9 cellular contexts compared by ENCODE assay signal in the genomic region with DNA sequence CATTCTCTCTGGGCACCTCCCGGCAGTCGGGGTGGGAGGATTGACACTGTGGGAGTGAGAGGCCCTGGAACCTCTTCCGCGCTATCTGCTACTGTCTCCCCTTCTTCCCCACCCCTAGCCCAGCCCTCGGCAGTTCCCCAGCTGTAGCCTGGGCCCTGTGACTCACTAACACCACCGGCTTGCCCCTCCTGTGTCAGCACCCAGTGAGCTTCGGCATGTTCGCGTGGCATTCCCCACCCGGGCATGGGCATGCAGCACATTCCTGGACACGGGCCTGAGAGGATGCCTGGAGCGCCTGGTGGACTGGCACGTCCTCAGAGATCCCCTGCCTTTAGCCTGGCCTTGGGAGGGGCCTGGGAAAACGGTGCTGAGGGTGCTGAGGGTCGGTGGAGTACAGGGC. TPM values are rescaled to one million over a fixed set of nuclear protein-coding genes. Genes with fewer than 3 reads are reported as not detected.
A peak's percentile ranks its signal among the peaks of the same experiment; 100 is the strongest.
DNase-seq lines count a peak whose midpoint lies in the region; ATAC-seq and TF ChIP-seq lines count a peak whose summit lies in the region.
"Had no signal": no experiment of that assay in that cellular context is flagged by ENCODE, and none has a peak within 500 bp of the region (broad histone marks: within the 10 kb centered on the region; RNA-seq: fewer than 3 reads in every experiment).

No MANE protein-coding gene starts in this region.

- H3K27ac ChIP-seq in coronary artery (peak overlapping the region; percentile 61 to 78), mesodermal cell (ENCODE audit: low read depth, low read length, severe bottlenecking) (peak overlapping the region; percentile 6), upper lobe of left lung (peak overlapping the region in 3 of 4 donors; percentile 55 to 82 (median 74))
- H3K27ac ChIP-seq: SJCRH30 had no signal

- peaks cover 32% of the 10 kb centered on the region for H3K27me3 Mint-ChIP-seq in T-helper 1 cell treated with Interleukin-12 subunit alpha and Interleukin-12 subunit beta and Interleukin-4 antibody, amounts not matched to agents 30 μg/mL and 1 μg/mL, for 36 hours (ENCODE audit: low read depth)

- no peaks in the 10 kb centered on the region for H3K36me3 Mint-ChIP-seq in T-helper 1 cell treated with Interleukin-12 subunit alpha and Interleukin-12 subunit beta and Interleukin-4 antibody, amounts not matched to agents 30 μg/mL and 1 μg/mL, for 36 hours (ENCODE audit: low read depth)

- H3K36me3 ChIP-seq in mesodermal cell (ENCODE audit: control insufficient read depth, insufficient read depth, low read length), result no peaks in the 10 kb centered on the region
- H3K36me3 ChIP-seq in upper lobe of left lung, result no peaks in the 10 kb centered on the region
- H3K36me3 ChIP-seq: SJCRH30 had no signal

- H3K27me3 ChIP-seq in upper lobe of left lung, result no peaks in the 10 kb centered on the region

- TF ChIP-seq CTCF in coronary artery (IDR thresholded peaks at IDR 0.05) (no peak), upper lobe of left lung (IDR thresholded peaks at IDR 0.05) (no peak)

- H3K9me3 Mint-ChIP-seq in T-helper 1 cell treated with Interleukin-12 subunit alpha and Interleukin-12 subunit beta and Interleukin-4 antibody, amounts not matched to agents 30 μg/mL and 1 μg/mL, for 36 hours, result no peaks in the 10 kb centered on the region

- ATAC-seq in upper lobe of left lung (ENCODE audit: low FRiP score in 2 of 2), result peak in 1 of 2 donors; percentile 61

- H3K4me1 ChIP-seq in mesodermal cell (ENCODE audit: control insufficient read depth, insufficient read depth, low read length, poor library complexity, severe bottlenecking), result peaks cover 9% of the 10 kb centered on the region
- peaks cover 0 to 35% (median 17%) of the 10 kb centered on the region in 4 donors for H3K4me1 ChIP-seq in upper lobe of left lung

- no peak for TF ChIP-seq POLR2A in upper lobe of left lung (IDR thresholded peaks at IDR 0.05)

- DNase-seq in T-helper 1 cell (no peak), coronary artery (ENCODE audit: low spot score) (peak; percentile 89), upper lobe of left lung (peak in 1 of 2 donors; percentile 51), RPMI8226 (no peak), NCI-H526 (lab: John Stamatoyannopoulos, UW) (no peak)
- DNase-seq in activated naive CD4-positive, alpha-beta T cell treated with anti-CD3 and anti-CD28 coated beads, Interleukin-2, amount 50 U/mL, for 16 hours, result no peak
- DNase-seq: SJCRH30 had no signal

- no peak for TF ChIP-seq EP300 in upper lobe of left lung (IDR thresholded peaks at IDR 0.05)

- H3K4me3 Mint-ChIP-seq in T-helper 1 cell treated with Interleukin-12 subunit alpha and Interleukin-12 subunit beta and Interleukin-4 antibody, amounts not matched to agents 30 μg/mL and 1 μg/mL, for 36 hours, result peak overlapping the region; percentile 21

- 54 to 57% methylated on average over 10 to 13 of the region's 15 CpGs for WGBS in mesodermal cell (ENCODE audit: insufficient coverage in 2 of 2), 2 experiments
- WGBS in upper lobe of left lung, 2 donors, result 41 to 69% methylated on average over 13 to 15 of the region's 15 CpGs

- peaks cover 3% of the 10 kb centered on the region for H3K4me1 Mint-ChIP-seq in T-helper 1 cell treated with Interleukin-12 subunit alpha and Interleukin-12 subunit beta and Interleukin-4 antibody, amounts not matched to agents 30 μg/mL and 1 μg/mL, for 36 hours (ENCODE audit: low read depth)

- H3K4me3 ChIP-seq in coronary artery (peak overlapping the region; percentile 91), mesodermal cell (ENCODE audit: extremely low read depth, insufficient read depth, low read length, poor library complexity, severe bottlenecking) (peak overlapping the region; percentile 53), upper lobe of left lung (peak overlapping the region in 3 of 4 donors; percentile 52 to 79 (median 66))

- H3K27ac Mint-ChIP-seq in T-helper 1 cell treated with Interleukin-12 subunit alpha and Interleukin-12 subunit beta and Interleukin-4 antibody, amounts not matched to agents 30 μg/mL and 1 μg/mL, for 36 hours, result no peak overlapping the region

- H3K9me3 ChIP-seq in mesodermal cell (ENCODE audit: control insufficient read depth, low read length) (no peaks in the 10 kb centered on the region), upper lobe of left lung (no peaks in the 10 kb centered on the region)
- H3K9me3 ChIP-seq: SJCRH30 had no signal

RNA-seq across cellular contexts. Expression of gene CDK18, which starts 1.3 kb away (rescaled TPM):
- 33.5 TPM for polyA plus RNA-seq in mesodermal cell (2013, experiment 1 of 2)
- 31.1 TPM for polyA plus RNA-seq in mesodermal cell (2013, experiment 2 of 2)
- 100 to 1,000 TPM in 1 of 6 donors, 10 to 100 TPM in 5; 16.7 to 130 (median 30.4) TPM for total RNA-seq in upper lobe of left lung

RNA-seq across cellular contexts. Expression of gene BLACAT1, which starts 49.9 kb away (rescaled TPM):
- 3.2 TPM for polyA plus RNA-seq in mesodermal cell (2013, experiment 1 of 2)
- polyA plus RNA-seq in mesodermal cell (2013, experiment 2 of 2), result 2.5 TPM
- total RNA-seq in upper lobe of left lung, result 1 to 10 TPM in 4 of 6 donors, under 1 TPM in 2; 0.40 to 4.2 (median 1.1) TPM

Comparison
In these comparisons a context has a peak if more than half of its experiments do, and no peak if none do; other contexts are left out.
1. H3K27ac ChIP-seq: peak in every context shown above with its lines; median percentile 74 in upper lobe of left lung; 70 in coronary artery; 6 in mesodermal cell.